Comparison of ENCODE assay signal across 7 cellular contexts in the genomic region with DNA sequence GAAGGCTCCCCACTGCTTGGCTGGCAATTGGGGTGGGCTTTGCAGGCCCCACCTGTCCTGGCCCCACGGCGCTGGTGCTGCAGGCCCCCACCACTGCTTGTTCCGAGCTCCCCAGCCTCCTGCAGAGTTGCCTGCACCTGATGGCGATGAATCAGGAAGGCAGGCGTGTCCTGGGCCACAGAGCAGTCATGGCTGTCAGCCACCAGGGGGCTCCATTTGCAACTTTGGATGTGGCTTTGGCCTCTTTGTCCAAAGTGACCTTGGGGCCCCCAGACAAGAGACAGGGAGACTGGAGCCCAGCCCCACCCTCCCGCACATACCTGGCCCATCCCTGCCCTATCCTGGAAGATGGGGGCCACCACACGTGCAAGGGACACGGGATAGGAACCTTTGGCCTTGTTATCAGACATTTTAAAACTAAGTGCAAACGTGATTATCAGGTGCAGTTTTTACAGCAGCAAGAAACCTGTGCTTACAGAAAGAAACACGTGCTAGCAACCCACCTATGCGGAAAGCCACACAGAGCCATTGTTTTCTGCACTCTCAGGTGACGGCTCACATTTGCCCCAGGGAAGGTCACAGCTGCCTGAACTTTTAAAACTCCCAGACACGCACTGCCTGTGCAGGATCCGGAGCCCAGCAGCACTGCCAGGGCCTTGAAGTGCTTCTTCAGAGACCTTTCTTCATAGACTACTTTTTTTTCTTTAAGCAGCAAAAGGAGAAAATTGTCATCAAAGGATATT. TPM values are rescaled to one million over a fixed set of nuclear protein-coding genes. Genes with fewer than 3 reads are reported as not detected.
DNase-seq lines count a peak whose midpoint lies in the region; ATAC-seq and TF ChIP-seq lines count a peak whose summit lies in the region.

A gene with protein sequence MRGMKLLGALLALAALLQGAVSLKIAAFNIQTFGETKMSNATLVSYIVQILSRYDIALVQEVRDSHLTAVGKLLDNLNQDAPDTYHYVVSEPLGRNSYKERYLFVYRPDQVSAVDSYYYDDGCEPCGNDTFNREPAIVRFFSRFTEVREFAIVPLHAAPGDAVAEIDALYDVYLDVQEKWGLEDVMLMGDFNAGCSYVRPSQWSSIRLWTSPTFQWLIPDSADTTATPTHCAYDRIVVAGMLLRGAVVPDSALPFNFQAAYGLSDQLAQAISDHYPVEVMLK (plus strand): TSS at position 443 of the 743 bp plus-strand sequence. CDS start 683 bp downstream, outside the sequence.

- H3K4me3 ChIP-seq in WI38 (ENCODE audit: low read depth, low read length): no peak within 1 kb of the TSS

- no peak within 1 kb of the TSS for H3K4me3 Mint-ChIP-seq in central memory CD8-positive, alpha-beta T cell

- H3K27me3 Mint-ChIP-seq in central memory CD8-positive, alpha-beta T cell: no peaks in the 10 kb centered on the region

- DNase-seq in LoVo (ENCODE audit: low spot score): peak; percentile 54
- peak; percentile 33 to 38 for DNase-seq in central memory CD8-positive, alpha-beta T cell (ENCODE audit: low spot score in 2 of 2)
- peak; percentile 59 for DNase-seq in left lobe of liver (ENCODE audit: low spot score)
- peak in 2 of 3 experiments; percentile 22 to 38 for DNase-seq in stimulated activated CD4-positive, alpha-beta T cell treated with anti-CD3 and anti-CD28 coated beads, TNF-alpha, amount 100 ng/mL, for 4 hours (ENCODE audit: low read depth in 3 of 3)

- no peaks in the 10 kb centered on the region for H3K9me3 Mint-ChIP-seq in central memory CD8-positive, alpha-beta T cell

- no peak within 1 kb of the TSS for H3K27ac Mint-ChIP-seq in central memory CD8-positive, alpha-beta T cell (ENCODE audit: low read depth)

- TF ChIP-seq CTCF in GM12872 (IDR thresholded peaks at IDR 0.05; ENCODE audit: insufficient read depth, low read depth, low read length): peak; percentile 89
- peak; percentile 54 for TF ChIP-seq CTCF in WI38 (IDR thresholded peaks at IDR 0.05; ENCODE audit: low read depth, low read length)

- H3K36me3 Mint-ChIP-seq in central memory CD8-positive, alpha-beta T cell (ENCODE audit: insufficient read depth): peaks cover 21% of the 10 kb centered on the region

- H3K4me1 Mint-ChIP-seq in central memory CD8-positive, alpha-beta T cell: peaks cover 6% of the 10 kb centered on the region

- no peak for ATAC-seq in central memory CD8-positive, alpha-beta T cell (replicated peaks; ENCODE audit: extremely low read depth, poor library complexity, severe bottlenecking)
- ATAC-seq in left lobe of liver (peak; percentile 74), GM19452 (IDR thresholded peaks at IDR 0.05; ENCODE audit: unreplicated experiment) (no peak)

RNA-seq across cellular contexts. Expression of the gene that starts here (rescaled TPM):
- 4.6 TPM for total RNA-seq in left lobe of liver
